Comparison of ENCODE assay signal across 13 cellular contexts in genomic region chr7:142646274-142646895, GRCh38.
DNase-seq lines count a peak whose midpoint lies in the region; ATAC-seq and TF ChIP-seq lines count a peak whose summit lies in the region.
"Had no signal": no experiment of that assay in that cellular context is flagged by ENCODE, and none has a peak within 500 bp of the region (broad histone marks: within the 10 kb centered on the region; RNA-seq: fewer than 3 reads in every experiment).

No MANE protein-coding gene starts in this region.

- peak overlapping the region; percentile 45 for H3K4me2 ChIP-seq in neural progenitor cell

- peaks cover 24% of the 10 kb centered on the region for H3K27me3 Mint-ChIP-seq in T-helper 1 cell treated with Interleukin-12 subunit alpha and Interleukin-12 subunit beta and Interleukin-4 antibody, amounts not matched to agents 30 μg/mL and 1 μg/mL, for 36 hours (ENCODE audit: low read depth)
- peaks cover 26% of the 10 kb centered on the region for H3K27me3 Mint-ChIP-seq in activated CD4-positive, alpha-beta memory T cell treated with anti-CD3 and anti-CD28 coated beads, Interleukin-2, amount 10 ng/mL, durations not matched to agents 7 days and 5 days
- no peaks in the 10 kb centered on the region for H3K27me3 Mint-ChIP-seq in neural progenitor cell (ENCODE audit: insufficient read depth, low read depth)

- peak overlapping the region; percentile 89 for H2AFZ ChIP-seq in neural progenitor cell (replicated peaks)
- H2AFZ ChIP-seq: parathyroid adenoma had no signal

- no peak for TF ChIP-seq CTCF in neural progenitor cell (IDR thresholded peaks at IDR 0.05)

- H4K20me1 ChIP-seq in neural progenitor cell (ENCODE audit: low read depth), result no peaks in the 10 kb centered on the region

- POLR2A ChIA-PET in activated CD4-positive, alpha-beta memory T cell treated with anti-CD3 and anti-CD28 coated beads, Interleukin-2, amount 10 ng/mL, durations not matched to agents 7 days and 5 days (lab: Charles Lee), result interaction anchor here (1.1 to 1.6 kb wide), 3 partner anchors 8 to 14 kb away, joined by 3 to 4 read pairs (median 3); no protein-coding TSS in a partner anchor

- H3K4me3 ChIP-seq in neural progenitor cell (no peak overlapping the region), H7 (ENCODE audit: insufficient read depth, low read depth, low read length) (no peak overlapping the region)
- H3K4me3 ChIP-seq: heart right ventricle, lung had no signal

- peak overlapping the region; percentile 48 for H3K4me3 Mint-ChIP-seq in T-helper 1 cell treated with Interleukin-12 subunit alpha and Interleukin-12 subunit beta and Interleukin-4 antibody, amounts not matched to agents 30 μg/mL and 1 μg/mL, for 36 hours
- H3K4me3 Mint-ChIP-seq in activated CD4-positive, alpha-beta memory T cell treated with anti-CD3 and anti-CD28 coated beads, Interleukin-2, amount 10 ng/mL, durations not matched to agents 7 days and 5 days, result peak overlapping the region; percentile 55
- no peak overlapping the region for H3K4me3 Mint-ChIP-seq in neural progenitor cell

- H3K36me3 ChIP-seq in neural progenitor cell, result no peaks in the 10 kb centered on the region
- no peaks in the 10 kb centered on the region for H3K36me3 ChIP-seq in H7 (replicated peaks; ENCODE audit: control insufficient read depth, insufficient read depth, low read length)
- H3K36me3 ChIP-seq: heart right ventricle had no signal

- no peak for ATAC-seq in GM21576 (IDR thresholded peaks at IDR 0.05; ENCODE audit: unreplicated experiment)
- ATAC-seq: heart right ventricle had no signal

- H3F3A ChIP-seq in neural progenitor cell (ENCODE audit: low read depth), result no peaks in the 10 kb centered on the region

- H3K27ac ChIP-seq in neural progenitor cell, result no peak overlapping the region
- H3K27ac ChIP-seq: heart right ventricle, parathyroid adenoma had no signal

- DNase-seq in T-helper 1 cell, result no peak
- peak; percentile 49 for DNase-seq in NCI-H1105 treated with DMSO at 0.1 percent for 48 hours (lab: John Stamatoyannopoulos, UW)
- no peak for DNase-seq in activated CD4-positive, alpha-beta memory T cell treated with anti-CD3 and anti-CD28 coated beads, Interleukin-2, amount 10 ng/mL, durations not matched to agents 7 days and 5 days
- DNase-seq in neural progenitor cell (ENCODE audit: low spot score), result no peak
- no peak for DNase-seq in H7
- no peak for DNase-seq in stimulated activated CD4-positive, alpha-beta T cell treated with anti-CD3 and anti-CD28 coated beads, Interleukin-12 subunit alpha, Interleukin-12 subunit beta, amount 100 ng/mL, for 4 hours
- DNase-seq: activated CD4-positive, alpha-beta T cell treated with anti-CD3 and anti-CD28 coated beads, Interleukin-2, amount 50 U/mL, for 1 hour; heart right ventricle; stimulated activated CD4-positive, alpha-beta T cell treated with anti-CD3 and anti-CD28 coated beads, Interleukin-2, amount 100 ng/mL, for 48 hours had no signal

- H3K27me3 ChIP-seq in neural progenitor cell (no peaks in the 10 kb centered on the region), H7 (ENCODE audit: control insufficient read depth, insufficient read depth, low read length) (no peaks in the 10 kb centered on the region)

- H3K36me3 Mint-ChIP-seq in T-helper 1 cell treated with Interleukin-12 subunit alpha and Interleukin-12 subunit beta and Interleukin-4 antibody, amounts not matched to agents 30 μg/mL and 1 μg/mL, for 36 hours (ENCODE audit: low read depth), result peaks cover 3% of the 10 kb centered on the region
- H3K36me3 Mint-ChIP-seq in activated CD4-positive, alpha-beta memory T cell treated with anti-CD3 and anti-CD28 coated beads, Interleukin-2, amount 10 ng/mL, durations not matched to agents 7 days and 5 days (ENCODE audit: low read depth), result no peaks in the 10 kb centered on the region
- no peaks in the 10 kb centered on the region for H3K36me3 Mint-ChIP-seq in neural progenitor cell

- H3K4me1 Mint-ChIP-seq in T-helper 1 cell treated with Interleukin-12 subunit alpha and Interleukin-12 subunit beta and Interleukin-4 antibody, amounts not matched to agents 30 μg/mL and 1 μg/mL, for 36 hours (ENCODE audit: low read depth), result peaks cover 7% of the 10 kb centered on the region
- H3K4me1 Mint-ChIP-seq in activated CD4-positive, alpha-beta memory T cell treated with anti-CD3 and anti-CD28 coated beads, Interleukin-2, amount 10 ng/mL, durations not matched to agents 7 days and 5 days, result peaks cover 11% of the 10 kb centered on the region
- no peaks in the 10 kb centered on the region for H3K4me1 Mint-ChIP-seq in neural progenitor cell

- no peaks in the 10 kb centered on the region for H3K79me2 ChIP-seq in neural progenitor cell (ENCODE audit: low read depth)
- H3K79me2 ChIP-seq: parathyroid adenoma had no signal

- H3K9me3 ChIP-seq in neural progenitor cell (ENCODE audit: low read depth), result no peaks in the 10 kb centered on the region
- H3K9me3 ChIP-seq: heart right ventricle had no signal

- H3K4me1 ChIP-seq in neural progenitor cell, result peaks cover 9% of the 10 kb centered on the region
- H3K4me1 ChIP-seq: heart right ventricle, parathyroid adenoma had no signal

- CTCF ChIA-PET in activated CD4-positive, alpha-beta memory T cell treated with anti-CD3 and anti-CD28 coated beads, Interleukin-2, amount 10 ng/mL, durations not matched to agents 7 days and 5 days (lab: Charles Lee), result interaction anchor here (1.3 to 1.8 kb wide), 2 partner anchors 10 to 14 kb away, joined by 5 read pairs; no protein-coding TSS in a partner anchor

- no peak overlapping the region for H3K9ac ChIP-seq in neural progenitor cell
- H3K9ac ChIP-seq: parathyroid adenoma had no signal

- H3K9me3 Mint-ChIP-seq in T-helper 1 cell treated with Interleukin-12 subunit alpha and Interleukin-12 subunit beta and Interleukin-4 antibody, amounts not matched to agents 30 μg/mL and 1 μg/mL, for 36 hours, result no peaks in the 10 kb centered on the region
- H3K9me3 Mint-ChIP-seq in activated CD4-positive, alpha-beta memory T cell treated with anti-CD3 and anti-CD28 coated beads, Interleukin-2, amount 10 ng/mL, durations not matched to agents 7 days and 5 days, result no peaks in the 10 kb centered on the region
- H3K9me3 Mint-ChIP-seq in neural progenitor cell, result no peaks in the 10 kb centered on the region

- H3K27ac Mint-ChIP-seq in T-helper 1 cell treated with Interleukin-12 subunit alpha and Interleukin-12 subunit beta and Interleukin-4 antibody, amounts not matched to agents 30 μg/mL and 1 μg/mL, for 36 hours, result no peak overlapping the region
- peak overlapping the region; percentile 31 for H3K27ac Mint-ChIP-seq in activated CD4-positive, alpha-beta memory T cell treated with anti-CD3 and anti-CD28 coated beads, Interleukin-2, amount 10 ng/mL, durations not matched to agents 7 days and 5 days
- no peak overlapping the region for H3K27ac Mint-ChIP-seq in neural progenitor cell
